8 cellular contexts compared by ENCODE assay signal in the genomic region with DNA sequence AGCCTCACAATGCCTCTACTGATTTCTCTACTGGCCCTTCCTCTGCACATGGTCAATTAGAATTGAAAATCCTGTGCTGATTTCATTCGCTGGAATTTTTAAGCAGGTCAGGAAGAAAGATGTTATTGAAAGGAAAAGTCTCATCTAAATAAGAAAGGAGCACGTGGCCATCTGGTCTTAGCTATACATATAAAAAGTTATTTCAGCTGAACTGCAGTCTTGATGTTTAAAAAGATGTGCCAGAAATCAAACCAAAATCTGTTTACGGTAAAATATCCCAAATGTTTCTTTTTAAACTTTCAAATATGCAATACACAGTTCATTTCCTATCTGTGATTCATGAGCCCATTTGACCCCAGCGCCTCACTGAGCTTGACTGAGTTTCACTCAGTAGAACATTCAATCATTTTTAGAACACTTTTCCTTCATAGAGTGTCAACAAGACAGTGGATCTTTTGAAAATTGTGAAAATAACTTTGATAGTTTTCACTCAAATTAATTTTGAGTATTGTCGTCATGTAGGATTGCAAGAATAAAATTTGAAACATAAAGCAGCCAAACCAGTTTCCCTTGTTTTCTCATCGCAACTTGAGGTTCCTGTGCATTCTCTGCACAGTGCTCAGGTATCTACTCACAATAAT.
DNase-seq lines count a peak whose midpoint lies in the region; ATAC-seq lines count a peak whose summit lies in the region.

No MANE protein-coding gene starts in this region.

- ATAC-seq in activated T-cell treated with anti-CD3 and anti-CD28 coated beads, Interleukin-2, amount 50 U/mL, for 4 hours: no peak
- ATAC-seq in HG03108 (IDR thresholded peaks at IDR 0.05; ENCODE audit: unreplicated experiment) (no peak), HG03139 (IDR thresholded peaks at IDR 0.05; ENCODE audit: unreplicated experiment) (no peak)

- no peaks in the 10 kb centered on the region for H3K9me3 Mint-ChIP-seq in activated T-cell treated with anti-CD3 and anti-CD28 coated beads, Interleukin-2, amount 50 U/mL, for 4 hours

- DNase-seq in activated T-cell treated with anti-CD3 and anti-CD28 coated beads, Interleukin-2, amount 50 U/mL, for 4 hours: no peak
- no peak for DNase-seq in activated T-cell treated with anti-CD3 and anti-CD28 coated beads, Interleukin-2, amount 50 U/mL, for 1 hour
- DNase-seq in SJSA1 (ENCODE audit: low read depth in 1 of 2, low spot score in 2 of 2) (peak in 1 of 2 experiments; percentile 34), fibroblast of peridontal ligament (ENCODE audit: extremely low read depth) (peak; percentile 38), substantia nigra (lab: John Stamatoyannopoulos, UW) (peak in 6 of 49 donors; percentile 5 to 49 (median 28)), NOMO-1 treated with dmso at 0.1 percent for 144 hours (lab: John Stamatoyannopoulos, UW; ENCODE audit: unreplicated experiment) (no peak)

- no peaks in the 10 kb centered on the region for H3K27me3 Mint-ChIP-seq in activated T-cell treated with anti-CD3 and anti-CD28 coated beads, Interleukin-2, amount 50 U/mL, for 4 hours (ENCODE audit: low read depth)

- peak overlapping the region; percentile 65 for H3K4me3 Mint-ChIP-seq in activated T-cell treated with anti-CD3 and anti-CD28 coated beads, Interleukin-2, amount 50 U/mL, for 4 hours

- H3K4me1 Mint-ChIP-seq in activated T-cell treated with anti-CD3 and anti-CD28 coated beads, Interleukin-2, amount 50 U/mL, for 4 hours (ENCODE audit: low read depth): peaks cover 39% of the 10 kb centered on the region

- H3K27ac ChIP-seq in SJSA1 (peak overlapping the region; percentile 52), substantia nigra (ENCODE audit: low read depth, low read length, poor library complexity, severe bottlenecking) (peak overlapping the region; percentile 61)

- H3K36me3 Mint-ChIP-seq in activated T-cell treated with anti-CD3 and anti-CD28 coated beads, Interleukin-2, amount 50 U/mL, for 4 hours (ENCODE audit: insufficient read depth): no peaks in the 10 kb centered on the region

- peaks cover 25% of the 10 kb centered on the region for H3K36me3 ChIP-seq in SJSA1

- peaks cover 30% of the 10 kb centered on the region for H3K4me1 ChIP-seq in SJSA1 (replicated peaks)

- H3K27me3 ChIP-seq in SJSA1 (replicated peaks): no peaks in the 10 kb centered on the region

- H3K9me3 ChIP-seq in SJSA1 (replicated peaks): no peaks in the 10 kb centered on the region

- no peak overlapping the region for H3K4me3 ChIP-seq in SJSA1
